In the genomic region with DNA sequence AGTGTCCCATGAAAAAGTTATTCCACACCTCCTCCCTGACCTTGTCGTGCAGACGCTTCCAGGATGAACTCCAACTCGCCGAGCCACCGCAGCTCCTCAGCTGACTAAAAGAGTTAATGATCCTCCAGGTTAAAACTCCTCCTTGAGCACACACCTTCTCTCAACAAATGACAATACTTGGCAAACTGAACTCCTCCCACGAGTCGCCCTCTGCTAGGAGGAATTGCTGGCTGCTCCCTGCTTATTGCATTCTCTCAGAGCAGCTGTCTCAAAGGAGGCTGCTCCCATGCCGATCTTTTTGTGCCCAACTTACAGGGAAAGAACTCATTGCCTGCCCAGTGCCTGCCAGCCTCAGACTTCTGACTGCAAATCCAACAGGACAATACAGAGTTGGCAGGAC, we compare ENCODE assay signal across 11 cellular contexts. TPM values are rescaled to one million over a fixed set of nuclear protein-coding genes. Genes with fewer than 3 reads are reported as not detected.
A peak's percentile ranks its signal among the peaks of the same experiment; 100 is the strongest.
DNase-seq lines count a peak whose midpoint lies in the region; ATAC-seq and TF ChIP-seq lines count a peak whose summit lies in the region.
"Had no signal": no experiment of that assay in that cellular context is flagged by ENCODE, and none has a peak within 500 bp of the region (broad histone marks: within the 10 kb centered on the region; RNA-seq: fewer than 3 reads in every experiment).

Gene ATP13A4, minus strand, starts transcription at position 106 of the 400 bp plus-strand sequence. Its CDS starts 96 bp downstream, at position 10.

- no peak within 1 kb of the TSS for H2BK5ac ChIP-seq in neuronal stem cell (ENCODE audit: low read length)

- no peak within 1 kb of the TSS for H2AK5ac ChIP-seq in neuronal stem cell (ENCODE audit: low read depth, low read length)

- DNase-seq in anterior cingulate cortex (lab: John Stamatoyannopoulos, UW) (peak in 33 of 58 donors; percentile 7 to 64 (median 22)), neuronal stem cell (ENCODE audit: low spot score) (no peak), cerebellar nuclear complex (lab: John Stamatoyannopoulos, UW) (no peak), CD1c-positive myeloid dendritic cell (ENCODE audit: extremely low spot score) (no peak)
- no peak for DNase-seq in stimulated activated CD4-positive, alpha-beta T cell treated with anti-CD3 and anti-CD28 coated beads, Interleukin-1b, Interleukin-23, amount 100 ng/mL, for 48 hours
- DNase-seq: activated naive CD8-positive, alpha-beta T cell treated with anti-CD3 and anti-CD28 coated beads for 36 hours; NCI-H446 treated with DMSO at 0.1 percent for 48 hours; tibial artery had no signal

- WGBS in neuronal stem cell (ENCODE audit: extremely low coverage in 2 of 2, insufficient read length in 2 of 2, insufficient replicate concordance in 1 of 2), 2 donors, result no CpG with 5 or more reads among the region's 8 CpGs

- no peak within 1 kb of the TSS for H2BK120ac ChIP-seq in neuronal stem cell (ENCODE audit: low read depth, low read length)

- no peak within 1 kb of the TSS for H4K91ac ChIP-seq in neuronal stem cell (ENCODE audit: low read depth, low read length, poor library complexity)

- H3K4me3 ChIP-seq in iPS-15b (ENCODE audit: low read depth, low read length) (peak within 1 kb of the TSS; percentile 1), neuronal stem cell (ENCODE audit: low read length in 2 of 2) (no peak within 1 kb of the TSS)
- H3K4me3 ChIP-seq: tibial artery had no signal

- no peak within 1 kb of the TSS for H3K14ac ChIP-seq in neuronal stem cell (ENCODE audit: low read length)

- H3K9me3 ChIP-seq in iPS-15b (ENCODE audit: control insufficient read depth, insufficient read depth, low read length), result no peaks in the 10 kb centered on the region
- no peaks in the 10 kb centered on the region for H3K9me3 ChIP-seq in neuronal stem cell (replicated peaks in 1 of 2; ENCODE audit: control insufficient read depth in 2 of 2, insufficient read depth in 1 of 2, low read depth in 1 of 2, low read length in 2 of 2)
- H3K9me3 ChIP-seq: tibial artery had no signal

- TF ChIP-seq CTCF in 22Rv1 (IDR thresholded peaks at IDR 0.05), result no peak

- no peaks in the 10 kb centered on the region for H3K27me3 ChIP-seq in iPS-15b (ENCODE audit: control insufficient read depth, insufficient read depth, low read length)
- H3K27me3 ChIP-seq in neuronal stem cell (ENCODE audit: control insufficient read depth in 3 of 3, insufficient read depth in 3 of 3, low read depth in 1 of 3, low read length in 3 of 3), result peaks cover 0 to 3% (median 0%) of the 10 kb centered on the region in 3 experiments
- H3K27me3 ChIP-seq: tibial artery had no signal

- H3K27ac ChIP-seq in 22Rv1 (peak within 1 kb of the TSS; percentile 47), neuronal stem cell (replicated peaks; ENCODE audit: low read length) (no peak within 1 kb of the TSS)
- H3K27ac ChIP-seq: tibial artery had no signal

- no peak within 1 kb of the TSS for H2BK15ac ChIP-seq in neuronal stem cell (ENCODE audit: low read length)

- no peak within 1 kb of the TSS for H3K4ac ChIP-seq in neuronal stem cell (ENCODE audit: low read length)

- no peak within 1 kb of the TSS for H2BK12ac ChIP-seq in neuronal stem cell (ENCODE audit: low read length)

- peaks cover 2% of the 10 kb centered on the region for H3K4me1 ChIP-seq in iPS-15b (ENCODE audit: control insufficient read depth, insufficient read depth, low read length)
- H3K4me1 ChIP-seq in neuronal stem cell (ENCODE audit: control insufficient read depth in 2 of 2, insufficient read depth in 1 of 2, low read depth in 1 of 2, low read length in 2 of 2), result peaks cover 0 to 6% of the 10 kb centered on the region in 2 donors
- H3K4me1 ChIP-seq: tibial artery had no signal

- H3K79me1 ChIP-seq in neuronal stem cell (ENCODE audit: low read depth, low read length), result no peaks in the 10 kb centered on the region

- peak within 1 kb of the TSS; percentile 90 for H4K8ac ChIP-seq in neuronal stem cell (ENCODE audit: low read depth, low read length)

- H3K18ac ChIP-seq in neuronal stem cell (ENCODE audit: low read length), result no peak within 1 kb of the TSS

- H2AFZ ChIP-seq in neuronal stem cell (ENCODE audit: low read length), result no peak within 1 kb of the TSS

- H3K23ac ChIP-seq in neuronal stem cell (ENCODE audit: low read depth, low read length, poor library complexity), result no peak within 1 kb of the TSS

- H3K4me2 ChIP-seq in neuronal stem cell (ENCODE audit: insufficient read depth, low read length, poor library complexity, severe bottlenecking), result no peak within 1 kb of the TSS

- ATAC-seq in GM21737 (IDR thresholded peaks at IDR 0.05; ENCODE audit: unreplicated experiment), result no peak

- no peaks in the 10 kb centered on the region for H3K36me3 ChIP-seq in iPS-15b (ENCODE audit: control insufficient read depth, insufficient read depth, low read length)
- no peaks in the 10 kb centered on the region for H3K36me3 ChIP-seq in neuronal stem cell (replicated peaks in 1 of 2; ENCODE audit: control insufficient read depth in 2 of 2, insufficient read depth in 2 of 2, low read length in 2 of 2)
- H3K36me3 ChIP-seq: tibial artery had no signal

- H3K9ac ChIP-seq in iPS-15b (ENCODE audit: low read depth, low read length) (no peak within 1 kb of the TSS), neuronal stem cell (ENCODE audit: low read depth, low read length, poor library complexity) (no peak within 1 kb of the TSS)

RNA-seq across cellular contexts. Expression of gene ATP13A4, which starts in this region (rescaled TPM):
- 0.14 TPM for polyA plus RNA-seq in neuronal stem cell (2013, experiment 1 of 2)
- 0.17 TPM for polyA plus RNA-seq in neuronal stem cell (2013, experiment 2 of 2)

Comparison
In these comparisons a context has a peak if more than half of its experiments do, and no peak if none do; other contexts are left out.
1. DNase-seq: peak in anterior cingulate cortex (33 of 58); none in neuronal stem cell (single experiment), stimulated activated CD4-positive, alpha-beta T cell treated with anti-CD3 and anti-CD28 coated beads, Interleukin-1b, Interleukin-23, amount 100 ng/mL, for 48 hours (single experiment), cerebellar nuclear complex (0 of 2) and CD1c-positive myeloid dendritic cell (single experiment).